ENCODE assay signal across 9 cellular contexts in the genomic region with DNA sequence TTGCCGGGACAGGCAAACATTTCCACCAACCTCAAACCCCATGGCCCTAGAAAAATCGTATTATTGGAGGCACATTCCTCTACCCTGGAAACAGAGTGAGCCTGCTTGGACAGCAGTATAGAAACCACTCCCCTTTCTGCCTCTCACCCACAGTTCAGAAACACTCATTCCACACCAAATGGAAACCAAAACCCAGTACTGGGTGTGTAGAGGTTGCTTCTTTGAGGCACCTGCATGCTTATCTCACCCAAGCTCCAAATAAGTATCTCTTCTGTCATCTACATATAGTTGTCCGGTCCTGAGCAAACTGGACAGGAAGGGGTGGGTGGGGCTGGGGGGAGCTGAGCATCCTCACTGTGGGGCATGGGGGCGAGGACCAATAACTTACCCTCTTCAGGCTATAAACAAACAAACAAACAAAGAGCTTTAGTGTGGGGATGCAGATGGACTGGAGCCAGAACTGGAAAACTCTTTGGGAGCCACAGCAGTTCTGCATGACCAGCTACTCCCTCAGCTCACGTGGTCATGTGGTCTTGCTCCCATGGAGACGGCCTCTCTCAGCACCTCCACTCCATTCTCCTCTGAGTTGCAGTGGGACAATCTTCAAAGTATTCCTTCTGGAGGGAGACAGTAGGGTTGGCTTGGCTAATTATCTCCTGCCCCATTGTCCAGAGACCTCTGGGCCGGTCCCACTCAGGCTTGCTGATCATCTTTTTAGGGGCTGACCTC. TPM values are rescaled to one million over a fixed set of nuclear protein-coding genes. Genes with fewer than 3 reads are reported as not detected.
DNase-seq lines count a peak whose midpoint lies in the region; ATAC-seq and TF ChIP-seq lines count a peak whose summit lies in the region.
"Had no signal": no experiment of that assay in that cellular context is flagged by ENCODE, and none has a peak within 500 bp of the region (broad histone marks: within the 10 kb centered on the region; RNA-seq: fewer than 3 reads in every experiment).

No MANE protein-coding gene starts in this region.

- no peaks in the 10 kb centered on the region for H3K9me3 Mint-ChIP-seq in activated naive CD4-positive, alpha-beta T cell treated with anti-CD3 and anti-CD28 coated beads, Interleukin-2, amount 50 U/mL, for 72 hours
- H3K9me3 Mint-ChIP-seq in stimulated activated naive B cell treated with anti-CD40 and anti-IgM and Interleukin-4, amounts not matched to agents 10 μg/mL and 1 μg/mL and 100 μg/mL, for 72 hours, result no peaks in the 10 kb centered on the region
- H3K9me3 Mint-ChIP-seq in endothelial cell (ENCODE audit: unreplicated experiment), result no peaks in the 10 kb centered on the region

- peak overlapping the region in 1 of 2 donors; percentile 44 for H3K27ac Mint-ChIP-seq in activated naive CD4-positive, alpha-beta T cell treated with anti-CD3 and anti-CD28 coated beads, Interleukin-2, amount 50 U/mL, for 72 hours
- H3K27ac Mint-ChIP-seq in stimulated activated naive B cell treated with anti-CD40 and anti-IgM and Interleukin-4, amounts not matched to agents 10 μg/mL and 1 μg/mL and 100 μg/mL, for 72 hours, result no peak overlapping the region
- no peak overlapping the region for H3K27ac Mint-ChIP-seq in endothelial cell (ENCODE audit: unreplicated experiment)

- ATAC-seq in GM19351 (IDR thresholded peaks at IDR 0.05; ENCODE audit: unreplicated experiment) (peak; percentile 73), HG03280 (IDR thresholded peaks at IDR 0.05; ENCODE audit: unreplicated experiment) (peak; percentile 62)
- peak; percentile 52 to 66 for ATAC-seq in activated naive CD4-positive, alpha-beta T cell treated with anti-CD3 and anti-CD28 coated beads, Interleukin-2, amount 50 U/mL, for 72 hours
- ATAC-seq in stimulated activated naive B cell treated with anti-CD40 and anti-IgM and Interleukin-4, amounts not matched to agents 10 μg/mL and 1 μg/mL and 100 μg/mL, for 72 hours (replicated peaks), result peak; percentile 21 to 28

- H3K4me3 Mint-ChIP-seq in stimulated activated naive B cell treated with anti-CD40 and anti-IgM and Interleukin-4, amounts not matched to agents 10 μg/mL and 1 μg/mL and 100 μg/mL, for 72 hours, result no peak overlapping the region
- no peak overlapping the region for H3K4me3 Mint-ChIP-seq in endothelial cell (ENCODE audit: unreplicated experiment)

- H3K27me3 Mint-ChIP-seq in stimulated activated naive B cell treated with anti-CD40 and anti-IgM and Interleukin-4, amounts not matched to agents 10 μg/mL and 1 μg/mL and 100 μg/mL, for 72 hours, result peaks cover 5 to 13% of the 10 kb centered on the region in 2 donors
- no peaks in the 10 kb centered on the region for H3K27me3 Mint-ChIP-seq in endothelial cell (ENCODE audit: unreplicated experiment)

- no peak for TF ChIP-seq CTCF in endothelial cell (IDR thresholded peaks at IDR 0.05; ENCODE audit: unreplicated experiment)

- DNase-seq in COLO668 (lab: John Stamatoyannopoulos, UW; ENCODE audit: unreplicated experiment) (peak; percentile 45), NCI-H524 treated with DMSO at 0.1 percent for 48 hours (lab: John Stamatoyannopoulos, UW) (no peak), superior temporal gyrus (ENCODE audit: extremely low spot score) (no peak), endothelial cell (ENCODE audit: low spot score) (no peak)
- DNase-seq in activated naive CD4-positive, alpha-beta T cell treated with anti-CD3 and anti-CD28 coated beads, Interleukin-2, amount 50 U/mL, for 72 hours (ENCODE audit: low spot score in 2 of 2), result peak in 1 of 2 donors; percentile 43
- DNase-seq in stimulated activated naive B cell treated with anti-CD40 and anti-IgM and Interleukin-4, amounts not matched to agents 10 μg/mL and 1 μg/mL and 100 μg/mL, for 72 hours, result no peak

- no peaks in the 10 kb centered on the region for H3K36me3 Mint-ChIP-seq in activated naive CD4-positive, alpha-beta T cell treated with anti-CD3 and anti-CD28 coated beads, Interleukin-2, amount 50 U/mL, for 72 hours
- no peaks in the 10 kb centered on the region for H3K36me3 Mint-ChIP-seq in stimulated activated naive B cell treated with anti-CD40 and anti-IgM and Interleukin-4, amounts not matched to agents 10 μg/mL and 1 μg/mL and 100 μg/mL, for 72 hours
- no peaks in the 10 kb centered on the region for H3K36me3 Mint-ChIP-seq in endothelial cell (ENCODE audit: low read depth, unreplicated experiment)

- peaks cover 22 to 31% of the 10 kb centered on the region in 2 donors for H3K4me1 Mint-ChIP-seq in stimulated activated naive B cell treated with anti-CD40 and anti-IgM and Interleukin-4, amounts not matched to agents 10 μg/mL and 1 μg/mL and 100 μg/mL, for 72 hours
- peaks cover 6% of the 10 kb centered on the region for H3K4me1 Mint-ChIP-seq in endothelial cell (ENCODE audit: unreplicated experiment)

RNA-seq across cellular contexts. Expression of a gene that starts 1.0 kb away (rescaled TPM):
- not detected for total RNA-seq in activated naive CD4-positive, alpha-beta T cell treated with anti-CD3 and anti-CD28 coated beads, Interleukin-2, amount 50 U/mL, for 72 hours
- not detected for total RNA-seq in endothelial cell (ENCODE audit: unreplicated experiment)
- total RNA-seq: liver had no signal

RNA-seq across cellular contexts. Expression of a gene that starts 27.6 kb away (rescaled TPM):
- total RNA-seq in activated naive CD4-positive, alpha-beta T cell treated with anti-CD3 and anti-CD28 coated beads, Interleukin-2, amount 50 U/mL, for 72 hours, result 10 to 100 TPM; 11.6 to 34.1 TPM
- total RNA-seq in endothelial cell (ENCODE audit: unreplicated experiment), result not detected

RNA-seq across cellular contexts. Expression of a gene that starts 50.0 kb away (rescaled TPM):
- total RNA-seq in activated naive CD4-positive, alpha-beta T cell treated with anti-CD3 and anti-CD28 coated beads, Interleukin-2, amount 50 U/mL, for 72 hours, result 1 to 10 TPM; 6.3 to 9.4 TPM
- 14.1 TPM for total RNA-seq in endothelial cell (ENCODE audit: unreplicated experiment)

RNA-seq across cellular contexts. Expression of a gene that starts 58.3 kb away (rescaled TPM):
- total RNA-seq in activated naive CD4-positive, alpha-beta T cell treated with anti-CD3 and anti-CD28 coated beads, Interleukin-2, amount 50 U/mL, for 72 hours, result not detected
- total RNA-seq in endothelial cell (ENCODE audit: unreplicated experiment), result 0.67 TPM

Comparison
In these comparisons a context has a peak if more than half of its experiments do, and no peak if none do; other contexts are left out.
1. RNA of a gene that starts 27.6 kb away (total RNA-seq): 11.6 to 34.1 TPM in activated naive CD4-positive, alpha-beta T cell treated with anti-CD3 and anti-CD28 coated beads, Interleukin-2, amount 50 U/mL, for 72 hours; not detected in endothelial cell (single experiment); every median in the first group is over 10 times any median in the second.
2. Peak in every context shown above with its lines, with median percentiles within 50 percentile points of each other: ATAC-seq.